ENCODE assay signal across 22 cellular contexts in genomic region chr1:91621360-91621759, GRCh38.
"Had no signal": no experiment of that assay in that cellular context is flagged by ENCODE, and none has a peak within 500 bp of the region (broad histone marks: within the 10 kb centered on the region; RNA-seq: fewer than 3 reads in every experiment).

No MANE protein-coding gene starts in this region.

- H3K36me3 Mint-ChIP-seq: naive thymus-derived CD8-positive, alpha-beta T cell; stimulated activated effector memory CD8-positive, alpha-beta T cell treated with anti-CD3 and anti-CD28 coated beads, Interleukin-12 subunit alpha, Interleukin-12 subunit beta, amount 100 ng/mL, for 72 hours had no signal

- H3K9me3 Mint-ChIP-seq: nephron progenitor cell; stimulated activated effector memory CD8-positive, alpha-beta T cell treated with anti-CD3 and anti-CD28 coated beads, Interleukin-12 subunit alpha, Interleukin-12 subunit beta, amount 100 ng/mL, for 72 hours had no signal

- H3K27me3 ChIP-seq: gastrocnemius medialis, right atrium auricular region, sigmoid colon, testis, tibial nerve, upper lobe of left lung had no signal

- H3K27ac Mint-ChIP-seq: nephron progenitor cell; stimulated activated effector memory CD8-positive, alpha-beta T cell treated with anti-CD3 and anti-CD28 coated beads, Interleukin-12 subunit alpha, Interleukin-12 subunit beta, amount 100 ng/mL, for 72 hours had no signal

- H3K4me3 Mint-ChIP-seq: naive thymus-derived CD8-positive, alpha-beta T cell; nephron progenitor cell; stimulated activated effector memory CD8-positive, alpha-beta T cell treated with anti-CD3 and anti-CD28 coated beads, Interleukin-12 subunit alpha, Interleukin-12 subunit beta, amount 100 ng/mL, for 72 hours had no signal

- DNase-seq: dorsolateral prefrontal cortex; effector CD4-positive, alpha-beta T cell; gastrocnemius medialis; head of caudate nucleus; left ventricle myocardium superior; lower lobe of right lung; naive thymus-derived CD8-positive, alpha-beta T cell; nephron progenitor cell; nucleus accumbens; sigmoid colon; stimulated activated CD4-positive, alpha-beta T cell treated with anti-CD3 and anti-CD28 coated beads, Interleukin-2, amount 100 ng/mL, for 24 hours; stimulated activated CD4-positive, alpha-beta T cell treated with anti-CD3 and anti-CD28 coated beads, Interleukin-4, amount 100 ng/mL, for 24 hours; stimulated activated naive CD8-positive, alpha-beta T cell treated with anti-CD3 and anti-CD28 coated beads, Interleukin-15, Interleukin-2, amounts not matched to agents 100 U/mL and 50 U/mL, for 24 hours; substantia nigra; testis; upper lobe of left lung had no signal

- ATAC-seq: gastrocnemius medialis; left ventricle myocardium superior; lower lobe of right lung; naive thymus-derived CD8-positive, alpha-beta T cell; stimulated activated effector memory CD8-positive, alpha-beta T cell treated with anti-CD3 and anti-CD28 coated beads, Interleukin-12 subunit alpha, Interleukin-12 subunit beta, amount 100 ng/mL, for 72 hours; stimulated activated naive CD8-positive, alpha-beta T cell treated with anti-CD3 and anti-CD28 coated beads, Interleukin-15, Interleukin-2, amounts not matched to agents 100 U/mL and 50 U/mL, for 24 hours had no signal

- H3K4me1 ChIP-seq: lower lobe of right lung, prostate gland had no signal

- H3K9me3 ChIP-seq: gastrocnemius medialis, lower lobe of right lung, prostate gland, right atrium auricular region, sigmoid colon, testis, tibial nerve, upper lobe of left lung had no signal

- FAIRE-seq: keratinocyte, urothelium cell line had no signal

- H3K36me3 ChIP-seq: gastrocnemius medialis, lower lobe of right lung, prostate gland, right atrium auricular region, sigmoid colon, tibial nerve, upper lobe of left lung had no signal

- H3K4me1 Mint-ChIP-seq: naive thymus-derived CD8-positive, alpha-beta T cell; nephron progenitor cell; stimulated activated effector memory CD8-positive, alpha-beta T cell treated with anti-CD3 and anti-CD28 coated beads, Interleukin-12 subunit alpha, Interleukin-12 subunit beta, amount 100 ng/mL, for 72 hours had no signal

- H3K27ac ChIP-seq: gastrocnemius medialis, lower lobe of right lung, prostate gland, right atrium auricular region, testis, upper lobe of left lung had no signal

- H3K4me3 ChIP-seq: dorsolateral prefrontal cortex, gastrocnemius medialis, lower lobe of right lung, prostate gland, right atrium auricular region, sigmoid colon, testis, tibial nerve, upper lobe of left lung had no signal
